Comparison of ENCODE assay signal across 15 cellular contexts in the genomic region with DNA sequence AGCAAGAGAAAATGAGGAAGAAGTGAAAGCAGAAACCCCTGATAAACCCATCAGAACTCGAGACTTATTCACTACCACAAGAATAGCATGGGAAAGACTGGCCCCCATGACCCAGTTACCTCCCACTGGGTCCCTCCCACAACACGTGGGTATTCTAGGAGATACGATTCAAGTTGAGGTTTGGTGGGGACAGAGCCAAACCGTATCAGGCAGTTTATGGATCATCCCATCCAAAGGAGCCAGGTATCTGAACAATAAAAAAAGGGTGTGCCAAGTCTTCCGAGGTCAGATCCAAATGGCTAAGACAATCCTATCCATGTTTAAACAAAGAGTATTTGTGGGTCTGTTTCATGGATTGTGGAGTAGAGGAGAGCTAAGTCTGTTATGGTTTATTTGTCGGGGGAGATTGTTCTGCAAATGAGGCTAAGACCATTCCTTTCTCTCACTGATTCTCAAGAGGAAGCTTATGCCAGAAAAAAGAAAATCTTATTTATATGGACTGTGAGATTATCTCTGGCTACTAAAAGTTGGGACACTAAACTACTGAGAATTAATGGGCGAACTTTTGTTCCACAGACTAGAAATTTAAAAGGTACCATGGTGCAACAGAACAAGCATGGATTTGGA.
"Had no signal": no experiment of that assay in that cellular context is flagged by ENCODE, and none has a peak within 500 bp of the region (broad histone marks: within the 10 kb centered on the region; RNA-seq: fewer than 3 reads in every experiment).

No MANE protein-coding gene starts in this region.

- ATAC-seq: effector memory CD8-positive, alpha-beta T cell; natural killer cell had no signal

- H3K4me3 ChIP-seq: tibial artery, uterus had no signal

- DNase-seq: activated CD4-positive, alpha-beta T cell treated with anti-CD3 and anti-CD28 coated beads, Interleukin-2, amount 10 ng/mL, durations not matched to agents 7 days and 5 days; activated CD4-positive, CD25-positive, alpha-beta regulatory T cell; activated CD8-positive, alpha-beta memory T cell treated with anti-CD3 and anti-CD28 coated beads for 24 hours; activated naive CD8-positive, alpha-beta T cell treated with anti-CD3 and anti-CD28 coated beads for 36 hours; amygdala; central memory CD4-positive, alpha-beta T cell; effector memory CD8-positive, alpha-beta T cell; foreskin melanocyte; kidney glomerular epithelial cell; mesenchymal stem cell; natural killer cell; stimulated activated CD4-positive, alpha-beta T cell treated with anti-CD3 and anti-CD28 coated beads, Interleukin-4, amount 100 ng/mL, for 24 hours; stimulated activated naive CD4-positive, alpha-beta T cell; tibial artery; uterus had no signal
